In genomic region chr1:89757532-89757931, GRCh38 we compare ENCODE assay signal across 1 cellular context.
TF ChIP-seq lines count a peak whose summit lies in the region.

No MANE protein-coding gene starts in this region.

TF ChIP-seq in GM12878, 131 proteins besides CTCF, POLR2A, EP300 and RAD21 (continued from another document):
- TF ChIP-seq PRDM15 (CRISPR knock-in tag; IDR thresholded peaks at IDR 0.05) = no peak
- TF ChIP-seq MYB (IDR thresholded peaks at IDR 0.05; ENCODE audit: borderline replicate concordance, low read depth, low read length) = no peak
- TF ChIP-seq RELB (IDR thresholded peaks at IDR 0.05; ENCODE audit: low read depth) = no peak
- TF ChIP-seq JUNB (IDR thresholded peaks at IDR 0.05) = no peak
